In genomic region chr1:24465638-24466037, GRCh38 we compare ENCODE assay signal across 17 cellular contexts.
"Had no signal": no experiment of that assay in that cellular context is flagged by ENCODE, and none has a peak within 500 bp of the region (broad histone marks: within the 10 kb centered on the region; RNA-seq: fewer than 3 reads in every experiment).

No MANE protein-coding gene starts in this region.

- H3K27ac Mint-ChIP-seq: activated CD8-positive, alpha-beta T cell treated with anti-CD3 and anti-CD28 coated beads, Interleukin-2, amount 10 ng/mL, durations not matched to agents 7 days and 5 days; activated T-helper 2 cell treated with anti-CD3 and anti-CD28 coated beads, Interferon-gamma antibody, Interleukin-2, Interleukin-4, amounts not matched to agents 10 μg/mL and 5 μg/mL and 100 μg/mL, durations not matched to agents 14 hours and 24 hours and 36 hours; mesothelial cell of epicardium had no signal

- H3K79me2 ChIP-seq: hepatocyte, parathyroid adenoma had no signal

- H3K4me1 ChIP-seq: parathyroid adenoma, suprapubic skin had no signal

- H3K27ac ChIP-seq: brain microvascular endothelial cell, hepatocyte, parathyroid adenoma, suprapubic skin, WERI-Rb-1 had no signal

- H2AFZ ChIP-seq: hepatocyte, parathyroid adenoma had no signal

- H3K27me3 ChIP-seq: brain microvascular endothelial cell, hepatocyte, suprapubic skin had no signal

- H3K4me3 ChIP-seq: hepatocyte, suprapubic skin had no signal

- H3K4me2 ChIP-seq: hepatocyte had no signal

- ATAC-seq: activated CD8-positive, alpha-beta T cell treated with anti-CD3 and anti-CD28 coated beads, Interleukin-2, amount 10 ng/mL, durations not matched to agents 7 days and 5 days; stimulated activated naive CD8-positive, alpha-beta T cell treated with anti-CD3 and anti-CD28 coated beads, Interleukin-15, Interleukin-2, amounts not matched to agents 100 U/mL and 50 U/mL, for 24 hours had no signal

- H3K4me3 Mint-ChIP-seq: activated CD8-positive, alpha-beta T cell treated with anti-CD3 and anti-CD28 coated beads, Interleukin-2, amount 10 ng/mL, durations not matched to agents 7 days and 5 days; activated naive CD4-positive, alpha-beta T cell treated with anti-CD3 and anti-CD28 coated beads, Interleukin-2, amount 50 U/mL, for 24 hours; mesothelial cell of epicardium had no signal

- H3K9me3 Mint-ChIP-seq: activated naive CD4-positive, alpha-beta T cell treated with anti-CD3 and anti-CD28 coated beads, Interleukin-2, amount 50 U/mL, for 24 hours; mesothelial cell of epicardium had no signal

- DNase-seq: activated CD4-positive, alpha-beta T cell treated with anti-CD3 and anti-CD28 coated beads for 4 hours; activated CD8-positive, alpha-beta T cell treated with anti-CD3 and anti-CD28 coated beads, Interleukin-2, amount 10 ng/mL, durations not matched to agents 7 days and 5 days; brain microvascular endothelial cell; cerebellar nuclear complex; dermis blood vessel endothelial cell; retina; stimulated activated CD4-positive, alpha-beta T cell treated with anti-CD3 and anti-CD28 coated beads, Interleukin-4, amount 100 ng/mL, for 1 hour; stimulated activated CD8-positive, alpha-beta memory T cell treated with anti-CD3 and anti-CD28 coated beads, Interleukin-4, amount 100 ng/mL, for 48 hours; stimulated activated naive CD8-positive, alpha-beta T cell treated with anti-CD3 and anti-CD28 coated beads, Interleukin-15, Interleukin-2, amounts not matched to agents 100 U/mL and 50 U/mL, for 24 hours; T1000; WERI-Rb-1 had no signal

- H3K27me3 Mint-ChIP-seq: activated naive CD4-positive, alpha-beta T cell treated with anti-CD3 and anti-CD28 coated beads, Interleukin-2, amount 50 U/mL, for 24 hours had no signal

- H3K9me3 ChIP-seq: suprapubic skin had no signal

- H3K9ac ChIP-seq: parathyroid adenoma had no signal
